ENCODE assay signal across 14 cellular contexts in genomic region chr1:3482590-3482899, GRCh38. TPM values are rescaled to one million over a fixed set of nuclear protein-coding genes. Genes with fewer than 3 reads are reported as not detected.
DNase-seq lines count a peak whose midpoint lies in the region; ATAC-seq and TF ChIP-seq lines count a peak whose summit lies in the region.
"Had no signal": no experiment of that assay in that cellular context is flagged by ENCODE, and none has a peak within 500 bp of the region (broad histone marks: within the 10 kb centered on the region; RNA-seq: fewer than 3 reads in every experiment).

No MANE protein-coding gene starts in this region.

- H3K4me3 Mint-ChIP-seq in activated naive CD8-positive, alpha-beta T cell treated with anti-CD3 and anti-CD28 coated beads, Interleukin-2, amount 50 U/mL, for 24 hours: no peak overlapping the region
- H3K4me3 Mint-ChIP-seq in naive B cell: no peak overlapping the region
- no peak overlapping the region for H3K4me3 Mint-ChIP-seq in T-helper 2 cell treated with Interferon-gamma antibody and Interleukin-4, amounts not matched to agents 5 μg/mL and 100 μg/mL, for 36 hours

- peaks cover 4% of the 10 kb centered on the region for H3K9me3 Mint-ChIP-seq in activated naive CD8-positive, alpha-beta T cell treated with anti-CD3 and anti-CD28 coated beads, Interleukin-2, amount 50 U/mL, for 24 hours
- H3K9me3 Mint-ChIP-seq in naive B cell: peaks cover 0 to 6% (median 0%) of the 10 kb centered on the region in 7 donors
- no peaks in the 10 kb centered on the region for H3K9me3 Mint-ChIP-seq in T-helper 2 cell treated with Interferon-gamma antibody and Interleukin-4, amounts not matched to agents 5 μg/mL and 100 μg/mL, for 36 hours

- no peaks in the 10 kb centered on the region for H3K36me3 Mint-ChIP-seq in activated naive CD8-positive, alpha-beta T cell treated with anti-CD3 and anti-CD28 coated beads, Interleukin-2, amount 50 U/mL, for 24 hours (ENCODE audit: low read depth)
- H3K36me3 Mint-ChIP-seq in naive B cell: no peaks in the 10 kb centered on the region
- H3K36me3 Mint-ChIP-seq in T-helper 2 cell treated with Interferon-gamma antibody and Interleukin-4, amounts not matched to agents 5 μg/mL and 100 μg/mL, for 36 hours (ENCODE audit: low read depth): no peaks in the 10 kb centered on the region

- DNase-seq in D341Med (ENCODE audit: low spot score): peak; percentile 56
- no peak for DNase-seq in HFF-Myc (ENCODE audit: extremely low read depth, low read depth)
- peak; percentile 24 for DNase-seq in activated naive CD8-positive, alpha-beta T cell treated with anti-CD3 and anti-CD28 coated beads, Interleukin-2, amount 50 U/mL, for 24 hours
- no peak for DNase-seq in naive B cell
- no peak for DNase-seq in T-helper 2 cell treated with Interferon-gamma antibody and Interleukin-4, amounts not matched to agents 5 μg/mL and 100 μg/mL, for 36 hours (ENCODE audit: low spot score)
- no peak for DNase-seq in effector CD8-positive, alpha-beta T cell (lab: John Stamatoyannopoulos, UW)
- DNase-seq: activated CD4-positive, CD25-positive, alpha-beta regulatory T cell; activated naive CD4-positive, alpha-beta T cell treated with Interleukin-2 at 50 U/mL for 16 hours; heart right ventricle had no signal

- no peak overlapping the region for H3K27ac Mint-ChIP-seq in activated naive CD8-positive, alpha-beta T cell treated with anti-CD3 and anti-CD28 coated beads, Interleukin-2, amount 50 U/mL, for 24 hours
- no peak overlapping the region for H3K27ac Mint-ChIP-seq in naive B cell
- H3K27ac Mint-ChIP-seq in T-helper 2 cell treated with Interferon-gamma antibody and Interleukin-4, amounts not matched to agents 5 μg/mL and 100 μg/mL, for 36 hours: no peak overlapping the region
- H3K27ac Mint-ChIP-seq: progenitor cell of endocrine pancreas had no signal

- peak; percentile 31 for ATAC-seq in activated naive CD8-positive, alpha-beta T cell treated with anti-CD3 and anti-CD28 coated beads, Interleukin-2, amount 50 U/mL, for 24 hours
- peak; percentile 28 to 40 for ATAC-seq in naive B cell (ENCODE audit: low read depth in 2 of 2)
- no peak for ATAC-seq in GM18519 (IDR thresholded peaks at IDR 0.05; ENCODE audit: low FRiP score, unreplicated experiment)
- ATAC-seq in HG03460 (IDR thresholded peaks at IDR 0.05; ENCODE audit: unreplicated experiment): no peak
- ATAC-seq: Right ventricle myocardium inferior had no signal

- peak; percentile 3 for TF ChIP-seq CTCF in HFF-Myc (IDR thresholded peaks at IDR 0.05; ENCODE audit: low read depth, low read length, missing control alignments)

- H3K27me3 Mint-ChIP-seq in activated naive CD8-positive, alpha-beta T cell treated with anti-CD3 and anti-CD28 coated beads, Interleukin-2, amount 50 U/mL, for 24 hours: peaks cover 2% of the 10 kb centered on the region
- H3K27me3 Mint-ChIP-seq in naive B cell: peaks cover 0 to 13% (median 10%) of the 10 kb centered on the region in 3 donors
- H3K27me3 Mint-ChIP-seq in T-helper 2 cell treated with Interferon-gamma antibody and Interleukin-4, amounts not matched to agents 5 μg/mL and 100 μg/mL, for 36 hours (ENCODE audit: low read depth): no peaks in the 10 kb centered on the region
- H3K27me3 Mint-ChIP-seq: progenitor cell of endocrine pancreas had no signal

- no peak overlapping the region for H3K4me3 ChIP-seq in HFF-Myc (replicated peaks; ENCODE audit: low read depth, low read length)
- H3K4me3 ChIP-seq: heart right ventricle, thoracic aorta had no signal

- H3K4me1 Mint-ChIP-seq in activated naive CD8-positive, alpha-beta T cell treated with anti-CD3 and anti-CD28 coated beads, Interleukin-2, amount 50 U/mL, for 24 hours: no peaks in the 10 kb centered on the region
- H3K4me1 Mint-ChIP-seq in naive B cell: peaks cover 0 to 4% (median 2%) of the 10 kb centered on the region in 3 donors
- no peaks in the 10 kb centered on the region for H3K4me1 Mint-ChIP-seq in T-helper 2 cell treated with Interferon-gamma antibody and Interleukin-4, amounts not matched to agents 5 μg/mL and 100 μg/mL, for 36 hours (ENCODE audit: low read depth)

RNA-seq across cellular contexts. Expression of gene ARHGEF16, which starts 28.1 kb away (rescaled TPM):
- polyA plus RNA-seq in naive B cell (ENCODE audit: low read depth in 6 of 6): not detected

Comparison
In these comparisons a context has a peak if more than half of its experiments do, and no peak if none do; other contexts are left out.
1. DNase-seq: peak in D341Med (single experiment) and activated naive CD8-positive, alpha-beta T cell treated with anti-CD3 and anti-CD28 coated beads, Interleukin-2, amount 50 U/mL, for 24 hours (single experiment); none in HFF-Myc (single experiment), naive B cell (single experiment), T-helper 2 cell treated with Interferon-gamma antibody and Interleukin-4, amounts not matched to agents 5 μg/mL and 100 μg/mL, for 36 hours (single experiment) and effector CD8-positive, alpha-beta T cell (single experiment).
2. ATAC-seq: peak in activated naive CD8-positive, alpha-beta T cell treated with anti-CD3 and anti-CD28 coated beads, Interleukin-2, amount 50 U/mL, for 24 hours (single experiment) and naive B cell (2 of 2); none in GM18519 (single experiment) and HG03460 (single experiment).